In the genomic region with DNA sequence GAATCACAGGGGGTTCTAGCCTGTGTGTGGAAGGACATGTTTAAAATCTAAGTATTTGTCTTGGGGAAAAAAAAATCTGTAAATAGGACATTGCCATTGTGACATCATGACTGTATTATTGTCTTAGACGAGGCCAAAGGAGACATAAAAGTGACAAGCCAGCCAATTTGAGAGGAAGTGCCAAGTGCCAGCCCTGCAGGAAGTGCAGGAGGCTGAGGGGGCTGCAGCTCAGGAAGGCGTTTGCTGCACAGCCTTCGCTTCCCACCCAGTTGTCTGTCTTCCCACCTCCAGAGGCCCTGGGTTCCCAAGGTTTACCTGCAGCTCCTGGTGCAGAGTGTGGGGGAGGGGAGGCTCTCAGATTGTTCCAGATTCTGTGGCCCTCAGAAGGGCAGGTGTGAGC, we compare ENCODE assay signal across 9 cellular contexts. TPM values are rescaled to one million over a fixed set of nuclear protein-coding genes. Genes with fewer than 3 reads are reported as not detected.
DNase-seq lines count a peak whose midpoint lies in the region; ATAC-seq and TF ChIP-seq lines count a peak whose summit lies in the region.
"Had no signal": no experiment of that assay in that cellular context is flagged by ENCODE, and none has a peak within 500 bp of the region (broad histone marks: within the 10 kb centered on the region; RNA-seq: fewer than 3 reads in every experiment).

No MANE protein-coding gene starts in this region.

- peaks cover 3% of the 10 kb centered on the region for H3K27me3 Mint-ChIP-seq in chondrocyte (ENCODE audit: low read depth)
- H3K27me3 Mint-ChIP-seq in stimulated activated memory B cell treated with anti-CD40 and anti-IgM and Interleukin-4, amounts not matched to agents 10 μg/mL and 1 μg/mL and 100 μg/mL, for 72 hours, result no peaks in the 10 kb centered on the region

- H3K4me3 Mint-ChIP-seq in chondrocyte (ENCODE audit: unreplicated experiment), result no peak overlapping the region
- H3K4me3 Mint-ChIP-seq in stimulated activated memory B cell treated with anti-CD40 and anti-IgM and Interleukin-4, amounts not matched to agents 10 μg/mL and 1 μg/mL and 100 μg/mL, for 72 hours, result peak overlapping the region; percentile 89

- no peak for TF ChIP-seq CTCF in chondrocyte (IDR thresholded peaks at IDR 0.05)

- peaks cover 23% of the 10 kb centered on the region for H3K4me1 Mint-ChIP-seq in chondrocyte (ENCODE audit: low read depth)
- H3K4me1 Mint-ChIP-seq in stimulated activated memory B cell treated with anti-CD40 and anti-IgM and Interleukin-4, amounts not matched to agents 10 μg/mL and 1 μg/mL and 100 μg/mL, for 72 hours, result peaks cover 91% of the 10 kb centered on the region

- ATAC-seq in stimulated activated memory B cell treated with anti-CD40 and anti-IgM and Interleukin-4, amounts not matched to agents 10 μg/mL and 1 μg/mL and 100 μg/mL, for 72 hours, result no peak
- no peak for ATAC-seq in GM21576 (IDR thresholded peaks at IDR 0.05; ENCODE audit: unreplicated experiment)
- ATAC-seq in HG02678 (IDR thresholded peaks at IDR 0.05; ENCODE audit: unreplicated experiment), result no peak
- ATAC-seq: activated CD4-positive, CD25-positive, alpha-beta regulatory T cell treated with anti-CD3 and anti-CD28 coated beads, Interleukin-2, amount 50 U/mL, for 24 hours had no signal

- H3K9me3 Mint-ChIP-seq in chondrocyte (ENCODE audit: low read depth), result peaks cover 2% of the 10 kb centered on the region
- no peaks in the 10 kb centered on the region for H3K9me3 Mint-ChIP-seq in stimulated activated memory B cell treated with anti-CD40 and anti-IgM and Interleukin-4, amounts not matched to agents 10 μg/mL and 1 μg/mL and 100 μg/mL, for 72 hours

- peak; percentile 73 for DNase-seq in activated effector memory CD4-positive, alpha-beta T cell treated with anti-CD3 and anti-CD28 coated beads, Interleukin-2, amount 50 U/mL, for 16 hours
- DNase-seq in activated effector memory CD4-positive, alpha-beta T cell treated with Interleukin-2 at 50 U/mL for 16 hours, result no peak
- peak; percentile 12 for DNase-seq in OCI-M1 (lab: John Stamatoyannopoulos, UW)
- peak; percentile 50 for DNase-seq in chondrocyte (ENCODE audit: low spot score)
- no peak for DNase-seq in stimulated activated CD4-positive, alpha-beta T cell treated with anti-CD3 and anti-CD28 coated beads, Interleukin-4, amount 100 ng/mL, for 24 hours

- no peak overlapping the region for H3K27ac Mint-ChIP-seq in chondrocyte (ENCODE audit: unreplicated experiment)
- H3K27ac Mint-ChIP-seq in stimulated activated memory B cell treated with anti-CD40 and anti-IgM and Interleukin-4, amounts not matched to agents 10 μg/mL and 1 μg/mL and 100 μg/mL, for 72 hours, result peak overlapping the region; percentile 96

- H3K36me3 Mint-ChIP-seq in chondrocyte (ENCODE audit: low read depth), result no peaks in the 10 kb centered on the region
- no peaks in the 10 kb centered on the region for H3K36me3 Mint-ChIP-seq in stimulated activated memory B cell treated with anti-CD40 and anti-IgM and Interleukin-4, amounts not matched to agents 10 μg/mL and 1 μg/mL and 100 μg/mL, for 72 hours

RNA-seq across cellular contexts. Expression of a gene that starts 1.3 kb away (rescaled TPM):
- total RNA-seq in chondrocyte, result 8.8 to 11.8 TPM (median 9.1 TPM) in 3 replicates

Comparison
In these comparisons a context has a peak if more than half of its experiments do, and no peak if none do; other contexts are left out.
1. DNase-seq: peak in activated effector memory CD4-positive, alpha-beta T cell treated with anti-CD3 and anti-CD28 coated beads, Interleukin-2, amount 50 U/mL, for 16 hours (single experiment), OCI-M1 (single experiment) and chondrocyte (single experiment); none in activated effector memory CD4-positive, alpha-beta T cell treated with Interleukin-2 at 50 U/mL for 16 hours (single experiment) and stimulated activated CD4-positive, alpha-beta T cell treated with anti-CD3 and anti-CD28 coated beads, Interleukin-4, amount 100 ng/mL, for 24 hours (single experiment).